Comparison of ENCODE assay signal across 8 cellular contexts in genomic region chr11:108009497-108010360, GRCh38. TPM values are rescaled to one million over a fixed set of nuclear protein-coding genes. Genes with fewer than 3 reads are reported as not detected.
A peak's percentile ranks its signal among the peaks of the same experiment; 100 is the strongest.
DNase-seq lines count a peak whose midpoint lies in the region; ATAC-seq and TF ChIP-seq lines count a peak whose summit lies in the region.

No MANE protein-coding gene starts in this region.

- H3K36me3 Mint-ChIP-seq in Calu3 (ENCODE audit: insufficient read depth, unreplicated experiment): peaks cover 20% of the 10 kb centered on the region
- peaks cover 3 to 6% of the 10 kb centered on the region in 2 donors for H3K36me3 Mint-ChIP-seq in stimulated activated naive B cell treated with anti-CD40 and anti-IgM and Interleukin-4, amounts not matched to agents 10 μg/mL and 1 μg/mL and 100 μg/mL, for 72 hours

- DNase-seq in Calu3: no peak
- DNase-seq in MM.1S: no peak
- DNase-seq in breast epithelium (ENCODE audit: low spot score in 2 of 2): peak in 1 of 2 donors; percentile 18
- peak; percentile 60 for DNase-seq in kidney tubule cell (ENCODE audit: low spot score)
- no peak for DNase-seq in stimulated activated naive B cell treated with anti-CD40 and anti-IgM and Interleukin-4, amounts not matched to agents 10 μg/mL and 1 μg/mL and 100 μg/mL, for 72 hours
- DNase-seq in NCI-H1694 (lab: John Stamatoyannopoulos, UW): no peak
- no peak for DNase-seq in GM10248 (ENCODE audit: extremely low spot score)

- H3K9me3 ChIP-seq in MM.1S (replicated peaks; ENCODE audit: insufficient read depth, low read length) (no peaks in the 10 kb centered on the region), breast epithelium (no peaks in the 10 kb centered on the region)

- H3K27ac ChIP-seq in MM.1S (ENCODE audit: low read length) (peak overlapping the region; percentile 79), breast epithelium (peak overlapping the region; percentile 98 to 99)

- peaks cover 4% of the 10 kb centered on the region for H3K4me1 Mint-ChIP-seq in Calu3 (ENCODE audit: low read depth, unreplicated experiment)
- H3K4me1 Mint-ChIP-seq in stimulated activated naive B cell treated with anti-CD40 and anti-IgM and Interleukin-4, amounts not matched to agents 10 μg/mL and 1 μg/mL and 100 μg/mL, for 72 hours: peaks cover 2 to 6% of the 10 kb centered on the region in 2 donors

- H3K27me3 ChIP-seq in MM.1S (replicated peaks; ENCODE audit: insufficient read depth, low read length) (no peaks in the 10 kb centered on the region), breast epithelium (no peaks in the 10 kb centered on the region)

- peak overlapping the region; percentile 98 for H3K4me3 Mint-ChIP-seq in Calu3 (ENCODE audit: low read depth, unreplicated experiment)
- peak overlapping the region; percentile 98 to 99 for H3K4me3 Mint-ChIP-seq in stimulated activated naive B cell treated with anti-CD40 and anti-IgM and Interleukin-4, amounts not matched to agents 10 μg/mL and 1 μg/mL and 100 μg/mL, for 72 hours

- H3K27me3 Mint-ChIP-seq in Calu3 (ENCODE audit: unreplicated experiment): no peaks in the 10 kb centered on the region
- no peaks in the 10 kb centered on the region for H3K27me3 Mint-ChIP-seq in stimulated activated naive B cell treated with anti-CD40 and anti-IgM and Interleukin-4, amounts not matched to agents 10 μg/mL and 1 μg/mL and 100 μg/mL, for 72 hours

- intact Hi-C loops in Calu3 (cut with micrococcal nuclease; ENCODE audit: unreplicated experiment) (no loop called here), breast epithelium (cut with DNase I; ENCODE audit: low total_unique reads) (loop anchor here (10.0 kb wide), 1 partner anchor 625 kb away; no protein-coding TSS in a partner anchor)

- peaks cover 4% of the 10 kb centered on the region for H3K4me1 ChIP-seq in MM.1S (ENCODE audit: low read length)
- peaks cover 3 to 13% of the 10 kb centered on the region in 2 donors for H3K4me1 ChIP-seq in breast epithelium

- peak overlapping the region; percentile 98 for H3K27ac Mint-ChIP-seq in Calu3 (ENCODE audit: unreplicated experiment)
- H3K27ac Mint-ChIP-seq in stimulated activated naive B cell treated with anti-CD40 and anti-IgM and Interleukin-4, amounts not matched to agents 10 μg/mL and 1 μg/mL and 100 μg/mL, for 72 hours: peak overlapping the region; percentile 99

- ATAC-seq in GM21515 (IDR thresholded peaks at IDR 0.05; ENCODE audit: unreplicated experiment): peak; percentile 19
- peak in 1 of 2 donors; percentile 1 for ATAC-seq in stimulated activated naive B cell treated with anti-CD40 and anti-IgM and Interleukin-4, amounts not matched to agents 10 μg/mL and 1 μg/mL and 100 μg/mL, for 72 hours (replicated peaks)

- CTCF ChIA-PET in Calu3 (lab: Charles Lee): no interaction called here
- CTCF ChIA-PET in GM10248 (lab: Yijun Ruan, JAX): interaction anchor here (0.8 to 3.2 kb wide), 27 partner anchors 9 to 656 kb away, joined by 3 to 55 read pairs (median 4); partner anchors contain the start of gene POGLUT3

- H4K20me1 ChIP-seq in MM.1S (ENCODE audit: insufficient read depth, low read length): no peaks in the 10 kb centered on the region

- peak overlapping the region; percentile 94 for H3K4me2 ChIP-seq in MM.1S (ENCODE audit: low read depth, low read length)

- TF ChIP-seq CTCF in Calu3 (IDR thresholded peaks at IDR 0.05; ENCODE audit: unreplicated experiment): no peak
- TF ChIP-seq CTCF in MM.1S (IDR thresholded peaks at IDR 0.05; ENCODE audit: low read length): no peak
- TF ChIP-seq CTCF in breast epithelium (IDR thresholded peaks at IDR 0.05): no peak
- TF ChIP-seq CTCF in GM10248 (IDR thresholded peaks at IDR 0.05; ENCODE audit: control extremely low read depth, extremely low read depth, low read depth, missing control alignments): no peak

- peak overlapping the region; percentile 98 for H2AFZ ChIP-seq in MM.1S (ENCODE audit: low read length)

- H3K79me2 ChIP-seq in MM.1S (ENCODE audit: low read length): peaks cover 59% of the 10 kb centered on the region

- BruUV-seq in Calu3 (replicated peaks; lab: Mats Ljungman, UMichigan): TSS peak; percentile 57

- peaks cover 8% of the 10 kb centered on the region for H3F3A ChIP-seq in MM.1S (ENCODE audit: insufficient read depth, low read length)

- no peak for TF ChIP-seq POLR2A in breast epithelium (IDR thresholded peaks at IDR 0.05)

- H3K4me3 ChIP-seq in MM.1S (ENCODE audit: low read length) (peak overlapping the region; percentile 92), breast epithelium (peak overlapping the region; percentile 74 to 96 (median 93))

- POLR2A ChIA-PET in GM10248 (lab: Yijun Ruan, JAX): interaction anchor here (0.5 to 0.7 kb wide), 2 partner anchors 615 to 943 kb away, joined by 3 read pairs; no protein-coding TSS in a partner anchor

- H3K9me3 Mint-ChIP-seq in Calu3 (ENCODE audit: low read depth, unreplicated experiment): no peaks in the 10 kb centered on the region
- H3K9me3 Mint-ChIP-seq in stimulated activated naive B cell treated with anti-CD40 and anti-IgM and Interleukin-4, amounts not matched to agents 10 μg/mL and 1 μg/mL and 100 μg/mL, for 72 hours: no peaks in the 10 kb centered on the region

- H3K9ac ChIP-seq in MM.1S (ENCODE audit: low read length): peak overlapping the region; percentile 96

- no peaks in the 10 kb centered on the region for H3K36me3 ChIP-seq in MM.1S (replicated peaks; ENCODE audit: insufficient read depth, low read length)
- H3K36me3 ChIP-seq in breast epithelium: no peaks in the 10 kb centered on the region

- H3K9me2 ChIP-seq in MM.1S (replicated peaks; ENCODE audit: insufficient read depth, low read length): no peaks in the 10 kb centered on the region

RNA-seq across cellular contexts. Expression of gene CUL5, which starts 1.0 kb away (rescaled TPM):
- total RNA-seq in Calu3 (2022): 17.2 and 19.4 TPM in 2 replicates
- 10 to 100 TPM; 25.9 to 34.4 (median 32.8) TPM for total RNA-seq in breast epithelium
